ENCODE assay signal across 9 cellular contexts in the genomic region with DNA sequence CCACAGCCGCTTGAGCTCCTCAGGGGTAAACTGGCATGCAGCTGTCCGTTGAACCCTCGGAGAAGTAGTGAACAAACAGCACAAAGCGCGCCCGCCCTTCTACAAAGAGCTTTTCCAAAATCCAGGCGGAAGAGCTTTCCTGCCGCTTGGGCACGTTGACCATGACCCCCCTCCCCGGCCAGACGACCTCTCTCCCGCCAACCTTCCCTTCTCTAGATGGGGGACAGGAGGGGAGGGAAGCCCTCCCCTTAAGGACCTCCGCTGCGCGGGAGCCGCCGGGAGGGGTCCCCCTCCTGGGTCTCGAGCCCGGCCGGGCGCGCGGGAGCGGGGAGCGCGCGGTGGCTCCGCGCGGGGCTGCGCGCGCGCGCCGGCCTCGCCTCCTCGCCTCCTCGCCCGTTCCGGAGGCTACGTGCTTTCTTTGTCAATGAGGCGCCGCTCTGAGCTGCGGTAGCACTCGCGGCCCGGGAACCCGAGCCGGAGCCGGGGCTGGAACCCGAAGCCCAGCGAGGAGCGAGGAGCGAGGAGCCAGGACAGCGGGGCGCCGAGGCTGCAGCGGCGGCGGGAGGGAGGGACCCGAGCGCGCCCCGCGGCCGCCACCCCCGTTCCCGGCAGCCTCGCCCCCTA. TPM values are rescaled to one million over a fixed set of nuclear protein-coding genes. Genes with fewer than 3 reads are reported as not detected.
DNase-seq lines count a peak whose midpoint lies in the region; ATAC-seq lines count a peak whose summit lies in the region.
"Had no signal": no experiment of that assay in that cellular context is flagged by ENCODE, and none has a peak within 500 bp of the region (broad histone marks: within the 10 kb centered on the region; RNA-seq: fewer than 3 reads in every experiment).

A gene (plus strand): TSS at position 421 of the 624 bp plus-strand sequence.

- peak within 1 kb of the TSS; percentile 38 for H3K4me3 ChIP-seq in iPS-11a (ENCODE audit: low read depth, low read length)

- peak; percentile 50 for DNase-seq in Daoy (ENCODE audit: low read depth)
- no peak for DNase-seq in stimulated activated naive CD8-positive, alpha-beta T cell treated with anti-CD3 and anti-CD28 coated beads, Interleukin-15, Interleukin-2, amounts not matched to agents 100 U/mL and 50 U/mL, for 24 hours
- DNase-seq in NCI-H187 treated with DMSO at 0.1 percent for 48 hours (lab: John Stamatoyannopoulos, UW), result no peak
- no peak for DNase-seq in medulla oblongata (ENCODE audit: extremely low spot score)

- no peaks in the 10 kb centered on the region for H3K9me3 Mint-ChIP-seq in activated naive CD8-positive, alpha-beta T cell (ENCODE audit: low read depth)

- H3K36me3 Mint-ChIP-seq in activated naive CD8-positive, alpha-beta T cell, result no peaks in the 10 kb centered on the region

- peaks cover 42% of the 10 kb centered on the region for H3K27me3 Mint-ChIP-seq in activated naive CD8-positive, alpha-beta T cell

- H3K4me1 Mint-ChIP-seq in activated naive CD8-positive, alpha-beta T cell (ENCODE audit: low read depth), result peaks cover 3% of the 10 kb centered on the region

- ATAC-seq in HG03432 (IDR thresholded peaks at IDR 0.05; ENCODE audit: unreplicated experiment) (peak; percentile 37), HG03354 (IDR thresholded peaks at IDR 0.05; ENCODE audit: poor library complexity, severe bottlenecking, unreplicated experiment) (no peak)
- ATAC-seq in stimulated activated naive CD8-positive, alpha-beta T cell treated with anti-CD3 and anti-CD28 coated beads, Interleukin-15, Interleukin-2, amounts not matched to agents 100 U/mL and 50 U/mL, for 24 hours, result peak; percentile 13

- no peak within 1 kb of the TSS for H3K27ac Mint-ChIP-seq in activated naive CD8-positive, alpha-beta T cell

- peak within 1 kb of the TSS; percentile 65 for H3K4me3 Mint-ChIP-seq in activated naive CD8-positive, alpha-beta T cell

RNA-seq across cellular contexts. Expression of the gene that starts here (rescaled TPM):
- total RNA-seq in Daoy (2014; rRNA removed; shearing (Covaris generic)), result 6.9 and 8.9 TPM in 2 replicates
- total RNA-seq: T-helper 1 cell treated with Interleukin-12 subunit alpha and Interleukin-12 subunit beta and Interleukin-4 antibody, amounts not matched to agents 30 ng/mL and 1 ng/mL, for 36 hours had no signal
